In the genomic region with DNA sequence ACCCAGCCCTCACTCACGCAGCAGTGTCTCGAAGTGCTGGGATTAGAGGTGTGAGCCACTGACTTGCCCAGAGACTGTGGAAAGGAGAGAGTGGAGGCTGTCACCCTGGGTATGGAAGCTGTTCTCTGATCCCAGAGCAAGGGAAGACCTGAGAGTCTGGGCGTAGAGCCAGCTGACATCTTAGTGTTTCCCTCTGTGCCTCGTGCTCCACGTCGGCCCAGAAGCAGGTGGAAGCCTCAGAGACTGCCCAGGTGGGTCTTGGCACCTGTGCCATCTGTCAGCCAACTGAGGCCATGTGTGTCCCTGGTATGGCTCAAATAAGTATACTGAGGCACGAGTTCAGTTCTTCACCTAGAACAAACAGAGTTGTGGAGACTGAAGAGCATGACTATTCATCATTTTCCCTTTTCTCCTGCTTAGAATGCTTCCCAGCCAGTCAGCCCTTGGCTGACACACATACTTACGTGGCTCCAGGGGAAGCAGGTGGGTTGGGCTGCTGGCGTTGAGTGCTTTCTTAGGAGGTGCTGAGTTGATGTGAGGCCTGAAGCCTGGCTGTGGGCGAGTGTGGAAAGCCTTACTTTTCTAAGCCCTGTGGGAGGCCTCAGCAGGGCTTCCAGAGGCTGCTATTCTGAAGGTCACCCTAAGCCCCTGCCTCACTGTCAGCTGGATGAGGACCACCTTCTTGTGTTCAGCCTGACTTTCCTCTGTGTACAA, we compare ENCODE assay signal across 12 cellular contexts. TPM values are rescaled to one million over a fixed set of nuclear protein-coding genes. Genes with fewer than 3 reads are reported as not detected.
DNase-seq lines count a peak whose midpoint lies in the region; ATAC-seq and TF ChIP-seq lines count a peak whose summit lies in the region.
"Had no signal": no experiment of that assay in that cellular context is flagged by ENCODE, and none has a peak within 500 bp of the region (broad histone marks: within the 10 kb centered on the region; RNA-seq: fewer than 3 reads in every experiment).

No MANE protein-coding gene starts in this region.

- H3K9ac ChIP-seq in skeletal muscle tissue (ENCODE audit: low read depth in 1 of 3, low read length in 3 of 3): peak overlapping the region; percentile 24 to 54 (median 25)

- H3K27ac Mint-ChIP-seq in activated T-cell treated with anti-CD3 and anti-CD28 coated beads, Interleukin-2, amount 50 U/mL, for 24 hours: peak overlapping the region; percentile 91
- no peak overlapping the region for H3K27ac Mint-ChIP-seq in natural killer cell

- H3K36me3 ChIP-seq in skeletal muscle tissue (ENCODE audit: control insufficient read depth in 3 of 3, insufficient read depth in 3 of 3, low read length in 3 of 3): peaks cover 16 to 26% (median 23%) of the 10 kb centered on the region in 3 donors

- no peak for TF ChIP-seq CTCF in natural killer cell (IDR thresholded peaks at IDR 0.05)

- H3K9me3 Mint-ChIP-seq in activated T-cell treated with anti-CD3 and anti-CD28 coated beads, Interleukin-2, amount 50 U/mL, for 24 hours: no peaks in the 10 kb centered on the region
- H3K9me3 Mint-ChIP-seq in natural killer cell: no peaks in the 10 kb centered on the region
- H3K9me3 Mint-ChIP-seq: T-helper 1 cell treated with Interleukin-12 subunit alpha and Interleukin-12 subunit beta and Interleukin-4 antibody, amounts not matched to agents 30 μg/mL and 1 μg/mL, for 36 hours had no signal

- H3K4me1 Mint-ChIP-seq in activated T-cell treated with anti-CD3 and anti-CD28 coated beads, Interleukin-2, amount 50 U/mL, for 24 hours (ENCODE audit: low read depth): peaks cover 26% of the 10 kb centered on the region
- H3K4me1 Mint-ChIP-seq in natural killer cell: peaks cover 0 to 13% of the 10 kb centered on the region in 2 donors

- no peak for ATAC-seq in HG03439 (IDR thresholded peaks at IDR 0.05; ENCODE audit: unreplicated experiment)
- ATAC-seq in GM21381 (IDR thresholded peaks at IDR 0.05; ENCODE audit: unreplicated experiment): no peak
- no peak for ATAC-seq in natural killer cell

- peaks cover 55 to 92% (median 81%) of the 10 kb centered on the region in 3 donors for H3K4me1 ChIP-seq in skeletal muscle tissue (ENCODE audit: control insufficient read depth in 3 of 3, insufficient read depth in 3 of 3, low read length in 3 of 3)

- H3K27ac ChIP-seq in epithelial cell of prostate (peak overlapping the region; percentile 21), skeletal muscle tissue (ENCODE audit: low read depth, low read length) (no peak overlapping the region)

- H3K27me3 Mint-ChIP-seq in activated T-cell treated with anti-CD3 and anti-CD28 coated beads, Interleukin-2, amount 50 U/mL, for 24 hours: no peaks in the 10 kb centered on the region
- no peaks in the 10 kb centered on the region for H3K27me3 Mint-ChIP-seq in natural killer cell (ENCODE audit: low read depth in 2 of 2)

- no peaks in the 10 kb centered on the region for H3K9me3 ChIP-seq in skeletal muscle tissue (ENCODE audit: control insufficient read depth in 3 of 3, low read length in 3 of 3)

- no peak overlapping the region for H3K4me3 Mint-ChIP-seq in activated T-cell treated with anti-CD3 and anti-CD28 coated beads, Interleukin-2, amount 50 U/mL, for 24 hours
- no peak overlapping the region for H3K4me3 Mint-ChIP-seq in natural killer cell
- H3K4me3 Mint-ChIP-seq: T-helper 1 cell treated with Interleukin-12 subunit alpha and Interleukin-12 subunit beta and Interleukin-4 antibody, amounts not matched to agents 30 μg/mL and 1 μg/mL, for 36 hours had no signal

- intact Hi-C loops in natural killer cell (cut with micrococcal nuclease): no loop called here

- peaks cover 27% of the 10 kb centered on the region for H3K36me3 Mint-ChIP-seq in activated T-cell treated with anti-CD3 and anti-CD28 coated beads, Interleukin-2, amount 50 U/mL, for 24 hours (ENCODE audit: low read depth)
- H3K36me3 Mint-ChIP-seq in natural killer cell: no peaks in the 10 kb centered on the region

- H3K4me3 ChIP-seq in skeletal muscle tissue (ENCODE audit: low read length in 3 of 3): no peak overlapping the region

- no peak for DNase-seq in activated T-cell treated with anti-CD3 and anti-CD28 coated beads, Interleukin-2, amount 50 U/mL, for 24 hours
- DNase-seq in activated T-cell treated with anti-CD3 and anti-CD28 coated beads, Interleukin-2, amount 50 U/mL, for 1 hour: no peak
- DNase-seq in NCI-H2171 (lab: John Stamatoyannopoulos, UW): peak; percentile 81
- DNase-seq in epithelial cell of prostate (ENCODE audit: low read depth, low spot score): no peak
- no peak for DNase-seq in natural killer cell
- DNase-seq: activated CD4-positive, alpha-beta T cell treated with anti-CD3 and anti-CD28 coated beads, Interleukin-2, amount 50 U/mL, for 48 hours; HCEC 1CT; NCI-H1694 treated with DMSO at 0.1 percent for 48 hours had no signal

- no peaks in the 10 kb centered on the region for H3K27me3 ChIP-seq in skeletal muscle tissue (ENCODE audit: control insufficient read depth in 3 of 3, insufficient read depth in 3 of 3, low read length in 3 of 3)

RNA-seq across cellular contexts. Expression of a gene that starts 8.1 kb away (rescaled TPM):
- 1.0 TPM for total RNA-seq in skeletal muscle tissue
- total RNA-seq in natural killer cell: 10 to 100 TPM; 14.3 to 17.2 (median 15.0) TPM

RNA-seq across cellular contexts. Expression of a gene that starts 13.1 kb away (rescaled TPM):
- total RNA-seq in skeletal muscle tissue: 28.7 TPM
- total RNA-seq in natural killer cell: 100 to 1,000 TPM; 237 to 247 (median 243) TPM

RNA-seq across cellular contexts. Expression of a gene that starts 20.3 kb away (rescaled TPM):
- total RNA-seq in skeletal muscle tissue (4.2 TPM), natural killer cell (10 to 100 TPM in 2 of 3 donors, 1 to 10 TPM in 1; 7.1 to 12.4 (median 11.5) TPM)

RNA-seq across cellular contexts. Expression of a gene that starts 30.5 kb away (rescaled TPM):
- 9.9 TPM for total RNA-seq in skeletal muscle tissue
- 10 to 100 TPM; 16.8 to 24.7 (median 19.5) TPM for total RNA-seq in natural killer cell

RNA-seq across cellular contexts. Expression of a gene that starts 38.9 kb away (rescaled TPM):
- total RNA-seq in skeletal muscle tissue (1.0 TPM), natural killer cell (1 to 10 TPM in 1 of 3 donors, under 1 TPM in 1, not detected in 1; 0.70 to 1.3 TPM)
